Comparison of ENCODE assay signal across 16 cellular contexts in genomic region chr3:111848778-111849177, GRCh38. TPM values are rescaled to one million over a fixed set of nuclear protein-coding genes. Genes with fewer than 3 reads are reported as not detected.
DNase-seq lines count a peak whose midpoint lies in the region; ATAC-seq and TF ChIP-seq lines count a peak whose summit lies in the region.
"Had no signal": no experiment of that assay in that cellular context is flagged by ENCODE, and none has a peak within 500 bp of the region (broad histone marks: within the 10 kb centered on the region; RNA-seq: fewer than 3 reads in every experiment).

No MANE protein-coding gene starts in this region.

- in situ Hi-C loops in IMR-90 (cut with MboI; ENCODE audit: low sequenced_read_pairs) = no loop called here

- H3K36me3 ChIP-seq in BLaER1 (no peaks in the 10 kb centered on the region), IMR-90 (ENCODE audit: control insufficient read depth, insufficient read depth, low read length) (no peaks in the 10 kb centered on the region), thyroid gland (no peaks in the 10 kb centered on the region)
- H3K36me3 ChIP-seq: HAP-1 had no signal

- no TSS peak for BruUV-seq in IMR-90 (replicated peaks; lab: Mats Ljungman, UMichigan)

- H3K14ac ChIP-seq in IMR-90 (replicated peaks; ENCODE audit: low read depth, low read length) = no peak overlapping the region

- TF ChIP-seq RAD21 in IMR-90 (IDR thresholded peaks at IDR 0.05; ENCODE audit: low read length) = no peak

- no peak overlapping the region for H2AK9ac ChIP-seq in IMR-90 (replicated peaks; ENCODE audit: low read depth, low read length, poor library complexity)

- POLR2A ChIA-PET in IMR-90 (lab: Charles Lee; ENCODE audit: unreplicated experiment) = no interaction called here

- H4K20me1 ChIP-seq in BLaER1 = no peaks in the 10 kb centered on the region
- no peaks in the 10 kb centered on the region for H4K20me1 ChIP-seq in IMR-90 (ENCODE audit: insufficient read depth, low read length)

- no peak overlapping the region; the same call in 1 of the 2 replicates for H3K18ac ChIP-seq in IMR-90 (ENCODE audit: low read depth, low read length)

- H2BK15ac ChIP-seq in IMR-90 (ENCODE audit: low read depth, low read length) = no peak overlapping the region

- dilution Hi-C loops in IMR-90 (cut with HindIII; ENCODE audit: low sequenced_read_pairs, unreplicated experiment) = no loop called here

- H4K91ac ChIP-seq in IMR-90 (ENCODE audit: insufficient read depth, low read depth, low read length) = no peak overlapping the region

- H3K4me3 ChIP-seq in BLaER1 = no peak overlapping the region
- H3K4me3 ChIP-seq in IMR-90 (ENCODE audit: insufficient read depth, low read depth, low read length) = no peak overlapping the region
- H3K4me3 ChIP-seq in epithelial cell of esophagus (ENCODE audit: low read length) = no peak overlapping the region
- H3K4me3 ChIP-seq in thyroid gland (replicated peaks in 1 of 3) = no peak overlapping the region
- H3K4me3 ChIP-seq: GM12878, GM23338, HAP-1 had no signal

- H3K4me2 ChIP-seq in BLaER1 (peak overlapping the region; percentile 20; the same call in 1 of the 2 replicates), IMR-90 (ENCODE audit: low read depth, low read length) (no peak overlapping the region)
- H3K4me2 ChIP-seq: GM23338 had no signal

- no peaks in the 10 kb centered on the region for H3K79me1 ChIP-seq in IMR-90 (ENCODE audit: low read depth in 1 of 2, low read length in 2 of 2)

- H3K27ac ChIP-seq in BLaER1 = no peak overlapping the region
- no peak overlapping the region for H3K27ac ChIP-seq in IMR-90 (ENCODE audit: insufficient read depth, low read length)
- H3K27ac ChIP-seq in thyroid gland = no peak overlapping the region
- H3K27ac ChIP-seq: C4-2B, HL-60 had no signal

- no peaks in the 10 kb centered on the region for H3K9me3 ChIP-seq in BLaER1
- no peaks in the 10 kb centered on the region for H3K9me3 ChIP-seq in IMR-90 (ENCODE audit: control insufficient read depth, insufficient read depth, low read length)
- H3K9me3 ChIP-seq in thyroid gland = no peaks in the 10 kb centered on the region
- H3K9me3 ChIP-seq: HAP-1 had no signal

- 0 out of 2 replicates have a peak overlapping the region, but pooled peaks have one; percentile 39 for H2BK120ac ChIP-seq in IMR-90 (ENCODE audit: low read depth, low read length)

- no peaks in the 10 kb centered on the region for H3K9me1 ChIP-seq in IMR-90 (ENCODE audit: insufficient read depth, low read length)

- no CpG with 5 or more reads among the region's 2 CpGs for WGBS in IMR-90 (ENCODE audit: extremely low coverage in 2 of 2, insufficient read length in 1 of 2), 2 experiments
- WGBS in thyroid gland, 2 donors = 46 to 49% methylated on average over 2 of the region's 2 CpGs

- H2AFZ ChIP-seq in IMR-90 (replicated peaks; ENCODE audit: low read length, poor library complexity) = no peak overlapping the region
- H2AFZ ChIP-seq: GM23338 had no signal

- H3K9ac ChIP-seq in BLaER1 (no peak overlapping the region), IMR-90 (ENCODE audit: low read depth, low read length) (no peak overlapping the region)

- H3K23ac ChIP-seq in IMR-90 (ENCODE audit: low read depth, low read length) = no peak overlapping the region

- DNase-seq in IMR-90 = no peak
- peak; percentile 69 for DNase-seq in epithelial cell of esophagus (ENCODE audit: low read depth)
- DNase-seq in left colon = no peak
- no peak for DNase-seq in thyroid gland
- DNase-seq in activated naive CD4-positive, alpha-beta T cell treated with Interleukin-2 at 50 U/mL for 16 hours = no peak
- DNase-seq: CD4-positive, alpha-beta memory T cell; DMS79; HFFc6 had no signal

- CTCF ChIA-PET in IMR-90 (lab: Yijun Ruan, JAX) = no interaction called here

- H2BK5ac ChIP-seq in IMR-90 (ENCODE audit: low read depth, low read length, poor library complexity, severe bottlenecking) = no peak overlapping the region

- no peak for TF ChIP-seq CTCF in IMR-90 (conservative IDR thresholded peaks at IDR 0.05; ENCODE audit: low read depth, low read length)
- no peak for TF ChIP-seq CTCF in epithelial cell of esophagus (IDR thresholded peaks at IDR 0.05; ENCODE audit: insufficient read depth, low read depth, low read length, missing control alignments)
- TF ChIP-seq CTCF in thyroid gland (IDR thresholded peaks at IDR 0.05) = no peak

- intact Hi-C loops in IMR-90 (cut with micrococcal nuclease) (loop anchor here (5.0 kb wide), 1 partner anchor 36 kb away; no protein-coding TSS in a partner anchor), left colon (cut with DNase I, micrococcal nuclease) (no loop called here), thyroid gland (cut with DNase I) (no loop called here)

- H3K27me3 ChIP-seq in BLaER1 = no peaks in the 10 kb centered on the region
- H3K27me3 ChIP-seq in IMR-90 (ENCODE audit: control insufficient read depth, insufficient read depth, low read length) = no peaks in the 10 kb centered on the region
- no peaks in the 10 kb centered on the region for H3K27me3 ChIP-seq in thyroid gland

- H2BK20ac ChIP-seq in IMR-90 (ENCODE audit: low read depth, low read length) = no peak overlapping the region

- no peak overlapping the region for H3K4ac ChIP-seq in IMR-90 (ENCODE audit: low read depth, low read length)

- H4K5ac ChIP-seq in IMR-90 (ENCODE audit: low read depth, low read length) = no peak overlapping the region

- no peak overlapping the region for H2AK5ac ChIP-seq in IMR-90 (ENCODE audit: low read depth, low read length)

- H3K4me1 ChIP-seq in BLaER1 (peaks cover 12% of the 10 kb centered on the region; the same call in 1 of the 2 replicates), IMR-90 (ENCODE audit: control insufficient read depth, insufficient read depth, low read length) (peaks cover 8% of the 10 kb centered on the region; the same call in 1 of the 2 replicates), thyroid gland (no peaks in the 10 kb centered on the region)
- H3K4me1 ChIP-seq: HAP-1 had no signal

- no peak overlapping the region for H3K56ac ChIP-seq in IMR-90 (ENCODE audit: extremely low read depth, insufficient read depth, low read length)

- ATAC-seq in IMR-90 (ENCODE audit: low read depth) (no peak), left colon (peak; percentile 58), HG02763 (IDR thresholded peaks at IDR 0.05; ENCODE audit: unreplicated experiment) (no peak)
- ATAC-seq: GM12878, GM23338 had no signal

- TF ChIP-seq POLR2A in IMR-90 (IDR thresholded peaks at IDR 0.05; ENCODE audit: low read depth, low read length) = no peak
- TF ChIP-seq POLR2A in thyroid gland (IDR thresholded peaks at IDR 0.05) = no peak

- H4K8ac ChIP-seq in IMR-90 (ENCODE audit: low read depth in 2 of 2, low read length in 2 of 2) = no peak overlapping the region

TF ChIP-seq in IMR-90, 13 proteins besides CTCF, POLR2A, EP300 and RAD21:
- no peak for TF ChIP-seq MXI1 (IDR thresholded peaks at IDR 0.05; ENCODE audit: borderline replicate concordance, low read depth, low read length)
- TF ChIP-seq SMC3 (IDR thresholded peaks at IDR 0.05; ENCODE audit: low read depth, low read length) = no peak
- TF ChIP-seq ELK1 (IDR thresholded peaks at IDR 0.05; ENCODE audit: borderline replicate concordance, low read depth, low read length) = no peak
- no peak for TF ChIP-seq MAZ (IDR thresholded peaks at IDR 0.05; ENCODE audit: borderline replicate concordance, low read depth, low read length)
- no peak for TF ChIP-seq USF2 (IDR thresholded peaks at IDR 0.05; ENCODE audit: low read depth, low read length)
- TF ChIP-seq BHLHE40 (IDR thresholded peaks at IDR 0.05; ENCODE audit: low read depth, low read length) = no peak
- no peak for TF ChIP-seq MAFK (IDR thresholded peaks at IDR 0.05; ENCODE audit: low read depth, low read length)
- no peak for TF ChIP-seq NFE2L2 (IDR thresholded peaks at IDR 0.05; ENCODE audit: low read depth, low read length)
- no peak for TF ChIP-seq RCOR1 (IDR thresholded peaks at IDR 0.05; ENCODE audit: insufficient replicate concordance, low read length)
- TF ChIP-seq RFX5 (IDR thresholded peaks at IDR 0.05; ENCODE audit: low read depth, low read length) = no peak
- TF ChIP-seq FOS (IDR thresholded peaks at IDR 0.05; ENCODE audit: low read depth, low read length) = no peak
- TF ChIP-seq CHD1 (IDR thresholded peaks at IDR 0.05; ENCODE audit: low read depth, low read length) = no peak
- TF ChIP-seq CEBPB (IDR thresholded peaks at IDR 0.05; ENCODE audit: low read depth, low read length) = no peak

RNA-seq across cellular contexts. Expression of gene PHLDB2, which starts 10.3 kb away (rescaled TPM):
- total RNA-seq in IMR-90 (2012; rRNA removed) (27.2 and 28.7 TPM in 2 replicates), left colon (10 to 100 TPM in 1 of 2 donors, 1 to 10 TPM in 1; 8.3 to 28.7 TPM), thyroid gland (10 to 100 TPM; 12.9 to 34.7 (median 27.1) TPM)
- 8.0 and 10.6 TPM in 2 replicates for polyA plus RNA-seq in IMR-90 (2012; rRNA removed)
- polyA plus RNA-seq in IMR-90 (2012; cell fraction: cytosol; rRNA removed) = 2.4 and 2.9 TPM in 2 replicates
- polyA plus RNA-seq in IMR-90 (2012; cell fraction: nucleus; rRNA removed; ENCODE audit: low replicate concordance) = 4.0 and 19.6 TPM in 2 replicates
- total RNA-seq: G401 had no signal
